In genomic region chr1:204691328-204691730, GRCh38 we compare ENCODE assay signal across 5 cellular contexts. TPM values are rescaled to one million over a fixed set of nuclear protein-coding genes. Genes with fewer than 3 reads are reported as not detected.
"Had no signal": no experiment of that assay in that cellular context is flagged by ENCODE, and none has a peak within 500 bp of the region (broad histone marks: within the 10 kb centered on the region; RNA-seq: fewer than 3 reads in every experiment).

No MANE protein-coding gene starts in this region.

RNA-seq across cellular contexts. Expression of gene LRRN2, which starts 5.8 kb away (rescaled TPM):
- total RNA-seq: activated naive CD8-positive, alpha-beta T cell treated with anti-CD3 and anti-CD28 coated beads for 36 hours; activated T-cell treated with anti-CD3 and anti-CD28 coated beads, Interleukin-2, amount 50 U/mL, for 4 hours; natural killer cell treated with Interleukin-12 subunit alpha and Interleukin-12 subunit beta and Interleukin-15 and Interleukin-18, amount 100 ng/mL, for 72 hours had no signal
- polyA plus RNA-seq: aorta, keratinocyte had no signal
